ENCODE assay signal across 1 cellular context in genomic region chr18:67475673-67476072, GRCh38.
A peak's percentile ranks its signal among the peaks of the same experiment; 100 is the strongest.
TF ChIP-seq lines count a peak whose summit lies in the region.

No MANE protein-coding gene starts in this region.

TF ChIP-seq in IMR-90, 13 proteins besides CTCF, POLR2A, EP300 and RAD21:
- TF ChIP-seq NFE2L2 (IDR thresholded peaks at IDR 0.05; ENCODE audit: low read depth, low read length) (no peak), CEBPB (IDR thresholded peaks at IDR 0.05; ENCODE audit: low read depth, low read length) (peak; percentile 83)
